Comparison of ENCODE assay signal across 1 cellular context in genomic region chr1:183710333-183710732, GRCh38.
TF ChIP-seq lines count a peak whose summit lies in the region.

No MANE protein-coding gene starts in this region.

TF ChIP-seq in SK-N-SH treated with all-trans-retinoic acid at 6 μM for 48 hours, 23 proteins besides CTCF, POLR2A, EP300 and RAD21 (continued from another document):
- TF ChIP-seq TSHZ2 (CRISPR knock-in tag; IDR thresholded peaks at IDR 0.05): no peak
- TF ChIP-seq PATZ1 (CRISPR knock-in tag; IDR thresholded peaks at IDR 0.05; ENCODE audit: borderline replicate concordance): no peak
- no peak for TF ChIP-seq ESRRG (CRISPR knock-in tag; IDR thresholded peaks at IDR 0.05)
- no peak for TF ChIP-seq RARB (CRISPR knock-in tag; IDR thresholded peaks at IDR 0.05)
- no peak for TF ChIP-seq CSRNP3 (CRISPR knock-in tag; IDR thresholded peaks at IDR 0.05)
- TF ChIP-seq ZNF70 (CRISPR knock-in tag; IDR thresholded peaks at IDR 0.05): no peak
- TF ChIP-seq ZFP30 (CRISPR knock-in tag; IDR thresholded peaks at IDR 0.05): no peak
- TF ChIP-seq PPARA (CRISPR knock-in tag; IDR thresholded peaks at IDR 0.05; ENCODE audit: borderline replicate concordance): no peak
- no peak for TF ChIP-seq TCF4 (CRISPR knock-in tag; IDR thresholded peaks at IDR 0.05; ENCODE audit: borderline replicate concordance)
- no peak for TF ChIP-seq TOX (CRISPR knock-in tag; IDR thresholded peaks at IDR 0.05; ENCODE audit: borderline replicate concordance)
- TF ChIP-seq OSR1 (CRISPR knock-in tag; IDR thresholded peaks at IDR 0.05): no peak
- TF ChIP-seq ISL1 (CRISPR knock-in tag; IDR thresholded peaks at IDR 0.05): no peak
- TF ChIP-seq CSDC2 (CRISPR knock-in tag; IDR thresholded peaks at IDR 0.05): no peak
- TF ChIP-seq ARNTL (CRISPR knock-in tag; IDR thresholded peaks at IDR 0.05; ENCODE audit: borderline replicate concordance, low read depth): no peak
- no peak for TF ChIP-seq ZFP3 (CRISPR knock-in tag; IDR thresholded peaks at IDR 0.05)
- TF ChIP-seq ZNF565 (CRISPR knock-in tag; conservative IDR thresholded peaks at IDR 0.05; ENCODE audit: low read depth): no peak
